Comparison of ENCODE assay signal across 8 cellular contexts in the genomic region with DNA sequence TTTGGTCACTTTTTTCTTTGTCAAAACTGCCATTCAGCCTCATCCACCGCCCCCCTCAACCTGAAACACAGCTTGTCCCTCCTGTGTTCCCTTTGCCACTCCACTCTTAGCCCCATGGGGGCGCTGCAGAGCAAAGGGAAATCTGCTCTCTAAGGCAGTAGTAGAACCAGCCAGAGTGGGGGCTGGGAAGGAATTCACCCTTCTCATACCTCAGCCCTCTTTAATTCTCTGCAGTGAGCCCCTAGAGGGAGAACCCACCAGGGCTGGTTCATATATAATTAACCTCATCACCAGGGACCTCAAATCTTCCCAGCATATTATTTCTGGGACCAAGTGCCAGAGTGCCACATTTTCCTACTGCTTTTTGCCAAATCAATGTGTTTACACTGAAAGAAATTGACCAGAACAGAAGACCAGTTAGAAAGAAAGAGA. TPM values are rescaled to one million over a fixed set of nuclear protein-coding genes. Genes with fewer than 3 reads are reported as not detected.
A peak's percentile ranks its signal among the peaks of the same experiment; 100 is the strongest.
DNase-seq lines count a peak whose midpoint lies in the region; ATAC-seq and TF ChIP-seq lines count a peak whose summit lies in the region.

No MANE protein-coding gene starts in this region.

- peak; percentile 99 for TF ChIP-seq CTCF in HFF-Myc (IDR thresholded peaks at IDR 0.05; ENCODE audit: low read depth, low read length, missing control alignments)
- peak; percentile 95 for TF ChIP-seq CTCF in WTC11 (IDR thresholded peaks at IDR 0.05)
- TF ChIP-seq CTCF in cardiac fibroblast (IDR thresholded peaks at IDR 0.05; ENCODE audit: low read depth, low read length) = peak; percentile 99

- no peaks in the 10 kb centered on the region for H3K9me3 Mint-ChIP-seq in WTC11

- CTCF ChIA-PET in WTC11 (lab: Charles Lee) = interaction anchor here (0.5 to 4.5 kb wide), 42 partner anchors 8 to 1208 kb away, joined by 3 to 78 read pairs (median 3); no protein-coding TSS in a partner anchor

- peak; percentile 72 for ATAC-seq in WTC11
- no peak for ATAC-seq in HG02642 (IDR thresholded peaks at IDR 0.05; ENCODE audit: poor library complexity, unreplicated experiment)

- H3K4me1 Mint-ChIP-seq in WTC11 = peaks cover 59% of the 10 kb centered on the region

- peaks cover under 1% of the 10 kb centered on the region; the same call in 1 of the 2 replicates for H3K27me3 Mint-ChIP-seq in WTC11 (ENCODE audit: low read depth)

- H3K4me3 ChIP-seq in HFF-Myc (replicated peaks; ENCODE audit: low read depth, low read length) = no peak overlapping the region
- H3K4me3 ChIP-seq in cardiac fibroblast (replicated peaks in 1 of 2; ENCODE audit: low read depth in 2 of 2, low read length in 2 of 2) = no peak overlapping the region

- POLR2A ChIA-PET in WTC11 (lab: Charles Lee) = interaction anchor here (0.6 to 4.0 kb wide), 4 partner anchors 9 to 1160 kb away, joined by 4 to 41 read pairs (median 6); no protein-coding TSS in a partner anchor

- peak; percentile 81 for DNase-seq in DMS153 (lab: John Stamatoyannopoulos, UW)
- no peak for DNase-seq in HFF-Myc (ENCODE audit: extremely low read depth, low read depth)
- DNase-seq in NCI-H2171 (lab: John Stamatoyannopoulos, UW) = peak; percentile 26
- peak; percentile 99 for DNase-seq in WTC11 (ENCODE audit: low spot score)
- DNase-seq in cardiac fibroblast (ENCODE audit: low read depth in 2 of 2) = peak; percentile 86 to 89
- peak; percentile 84 for DNase-seq in kidney tubule cell (ENCODE audit: low spot score)
- DNase-seq in stimulated activated CD4-positive, alpha-beta T cell treated with anti-CD3 and anti-CD28 coated beads, Interleukin-2, amount 100 ng/mL, for 24 hours = peak; percentile 93 to 95

- H3K27ac Mint-ChIP-seq in WTC11 = peak overlapping the region; percentile 100

- peak overlapping the region; percentile 41 for H3K4me3 Mint-ChIP-seq in WTC11

- no peaks in the 10 kb centered on the region for H3K36me3 Mint-ChIP-seq in WTC11

TF ChIP-seq in WTC11, 78 proteins besides CTCF, POLR2A, EP300 and RAD21:
- no peak for TF ChIP-seq GTF2I (CRISPR knock-in tag; conservative IDR thresholded peaks at IDR 0.05)
- TF ChIP-seq TP53 (CRISPR knock-in tag; IDR thresholded peaks at IDR 0.05) = no peak
- peak; percentile 36; the same call in 1 of the 2 replicates for TF ChIP-seq TEAD1 (CRISPR knock-in tag; IDR thresholded peaks at IDR 0.05)
- TF ChIP-seq, protein P1, sequence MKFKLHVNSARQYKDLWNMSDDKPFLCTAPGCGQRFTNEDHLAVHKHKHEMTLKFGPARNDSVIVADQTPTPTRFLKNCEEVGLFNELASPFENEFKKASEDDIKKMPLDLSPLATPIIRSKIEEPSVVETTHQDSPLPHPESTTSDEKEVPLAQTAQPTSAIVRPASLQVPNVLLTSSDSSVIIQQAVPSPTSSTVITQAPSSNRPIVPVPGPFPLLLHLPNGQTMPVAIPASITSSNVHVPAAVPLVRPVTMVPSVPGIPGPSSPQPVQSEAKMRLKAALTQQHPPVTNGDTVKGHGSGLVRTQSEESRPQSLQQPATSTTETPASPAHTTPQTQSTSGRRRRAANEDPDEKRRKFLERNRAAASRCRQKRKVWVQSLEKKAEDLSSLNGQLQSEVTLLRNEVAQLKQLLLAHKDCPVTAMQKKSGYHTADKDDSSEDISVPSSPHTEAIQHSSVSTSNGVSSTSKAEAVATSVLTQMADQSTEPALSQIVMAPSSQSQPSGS (CRISPR knock-in tag; IDR thresholded peaks at IDR 0.05; ENCODE audit: borderline replicate concordance, low read depth) = no peak
- TF ChIP-seq ETV6 (CRISPR knock-in tag; IDR thresholded peaks at IDR 0.05) = peak; percentile 74

RNA-seq across cellular contexts. Expression of gene BCL6, which starts 2.8 kb away (rescaled TPM):
- 10.2 to 11.8 TPM (median 11.2 TPM) in 3 replicates for total RNA-seq in WTC11 (2021)

RNA-seq across cellular contexts. Expression of gene RTP2, which starts 45.7 kb away (rescaled TPM):
- total RNA-seq in WTC11 (2021) = not detected in 3 replicates
